In genomic region chr19:3096267-3096901, GRCh38 we compare ENCODE assay signal across 9 cellular contexts. TPM values are rescaled to one million over a fixed set of nuclear protein-coding genes. Genes with fewer than 3 reads are reported as not detected.
DNase-seq lines count a peak whose midpoint lies in the region; ATAC-seq, FAIRE-seq and TF ChIP-seq lines count a peak whose summit lies in the region.
"Had no signal": no experiment of that assay in that cellular context is flagged by ENCODE, and none has a peak within 500 bp of the region (broad histone marks: within the 10 kb centered on the region; RNA-seq: fewer than 3 reads in every experiment).

No MANE protein-coding gene starts in this region.

- peaks cover 20% of the 10 kb centered on the region for H3K23me2 ChIP-seq in H9 (ENCODE audit: insufficient read length, low read depth, low read length, poor library complexity, severe bottlenecking)

- no peak overlapping the region for H2BK120ac ChIP-seq in H9 (ENCODE audit: low read depth, low read length, poor library complexity, severe bottlenecking)

- no peak overlapping the region for H3T11ph ChIP-seq in H9 (ENCODE audit: low read length)

- peaks cover 8% of the 10 kb centered on the region for H4K20me1 ChIP-seq in H9 (ENCODE audit: control insufficient read depth, insufficient read depth, insufficient read length)
- H4K20me1 ChIP-seq in keratinocyte (ENCODE audit: control insufficient read depth, extremely low read depth, insufficient read depth, low read length): peaks cover 5% of the 10 kb centered on the region

- H3K9me3 Mint-ChIP-seq in H9: no peaks in the 10 kb centered on the region

- H4K8ac ChIP-seq in H9 (replicated peaks; ENCODE audit: insufficient read length, low read depth, low read length): no peak overlapping the region

- H3K36me3 ChIP-seq in adipocyte (ENCODE audit: control insufficient read depth, insufficient read depth, low read length, severe bottlenecking) (no peaks in the 10 kb centered on the region), keratinocyte (ENCODE audit: control insufficient read depth in 2 of 2, extremely low read depth in 1 of 2, insufficient read depth in 2 of 2, low read length in 2 of 2) (no peaks in the 10 kb centered on the region), spleen (no peaks in the 10 kb centered on the region)

- H2BK12ac ChIP-seq in H9 (ENCODE audit: insufficient read length, low read depth, low read length): no peak overlapping the region

- no peak overlapping the region for H2BK5ac ChIP-seq in H9 (ENCODE audit: insufficient read length, low read length)

- dilution Hi-C loops in keratinocyte (cut with MboI; ENCODE audit: extremely low pct_ligation_motif_present, low sequenced_read_pairs): no loop called here

- H3K4me1 ChIP-seq in H9 (ENCODE audit: insufficient read depth, low read length): no peaks in the 10 kb centered on the region; the same call in 1 of the 2 replicates
- H3K4me1 ChIP-seq in adipocyte (ENCODE audit: control insufficient read depth, insufficient read depth, low read length): peaks cover 40% of the 10 kb centered on the region
- H3K4me1 ChIP-seq in keratinocyte (ENCODE audit: control insufficient read depth, extremely low read depth, insufficient read depth, low read length): peaks cover 29% of the 10 kb centered on the region
- peaks cover 45 to 74% (median 66%) of the 10 kb centered on the region in 6 donors for H3K4me1 ChIP-seq in spleen

- peaks cover 24% of the 10 kb centered on the region; the same call in 1 of the 2 replicates for H3K79me2 ChIP-seq in H9 (ENCODE audit: insufficient read depth, low read length)
- H3K79me2 ChIP-seq in keratinocyte (ENCODE audit: control insufficient read depth, insufficient read depth, low read length): peaks cover 70% of the 10 kb centered on the region

- H3K4me2 ChIP-seq in H9 (ENCODE audit: insufficient read depth, insufficient read length, low read length) (peak overlapping the region; percentile 68), keratinocyte (ENCODE audit: control insufficient read depth, extremely low read depth, insufficient read depth, low read depth, low read length) (peak overlapping the region; percentile 84)

- no peak overlapping the region for H3K56ac ChIP-seq in H9 (ENCODE audit: insufficient read length, low read depth, low read length)

- H3K4ac ChIP-seq in H9 (ENCODE audit: low read depth, low read length): no peak overlapping the region

- intact Hi-C loops in spleen (cut with DNase I; ENCODE audit: low total_unique reads): no loop called here

- H4K5ac ChIP-seq in H9 (ENCODE audit: insufficient read length, low read depth, low read length): no peak overlapping the region

- H3K36me3 Mint-ChIP-seq in H9 (ENCODE audit: insufficient read depth in 1 of 3, low read depth in 3 of 3): no peaks in the 10 kb centered on the region

- FAIRE-seq in keratinocyte (lab: Jason Lieb, UNC): no peak

- H3K27ac ChIP-seq in H9 (ENCODE audit: insufficient read length, low read depth, low read length): no peak overlapping the region
- no peak overlapping the region for H3K27ac ChIP-seq in keratinocyte (ENCODE audit: control insufficient read depth, insufficient read depth, low read length)
- peak overlapping the region in 7 of 8 donors; percentile 76 to 90 (median 84) for H3K27ac ChIP-seq in spleen

- H3K27me3 Mint-ChIP-seq in H9 (ENCODE audit: low read depth): peaks cover 2% of the 10 kb centered on the region

- H3K9me1 ChIP-seq in keratinocyte (ENCODE audit: control insufficient read depth, extremely low read depth, insufficient read depth, low read length): no peaks in the 10 kb centered on the region

- H3K27ac Mint-ChIP-seq in H9: peak overlapping the region in 2 of 3 experiments; percentile 85 to 91; a peak in 4 of 7 replicates

- H3K79me1 ChIP-seq in H9 (ENCODE audit: insufficient read depth, low read depth, low read length, poor library complexity, severe bottlenecking): peaks cover 13% of the 10 kb centered on the region

- peak overlapping the region; percentile 43; the same call in 1 of the 2 replicates for H3K14ac ChIP-seq in H9 (ENCODE audit: insufficient read depth, low read length)

- H2AK5ac ChIP-seq in H9 (ENCODE audit: insufficient read length, low read length): no peak overlapping the region

- H3K27me3 ChIP-seq in H9 (ENCODE audit: insufficient read depth, low read length): no peaks in the 10 kb centered on the region
- no peaks in the 10 kb centered on the region for H3K27me3 ChIP-seq in adipocyte (replicated peaks; ENCODE audit: control insufficient read depth, insufficient read depth, low read length)
- no peaks in the 10 kb centered on the region for H3K27me3 ChIP-seq in keratinocyte (ENCODE audit: control insufficient read depth, extremely low read depth, insufficient read depth, low read length)
- H3K27me3 ChIP-seq in spleen (replicated peaks in 1 of 7): peaks cover 0 to 69% (median 0%) of the 10 kb centered on the region in 7 donors

- DNase-seq in H9: no peak
- no peak for DNase-seq in adipocyte (ENCODE audit: low read depth)
- DNase-seq in keratinocyte (ENCODE audit: low read depth, low spot score): no peak
- peak; percentile 73 for DNase-seq in spleen
- no peak for DNase-seq in iPS-NIHi11 (ENCODE audit: low spot score)
- DNase-seq in ureter (ENCODE audit: low spot score): no peak
- DNase-seq: KG1 had no signal

- H3K4me1 Mint-ChIP-seq in H9: peaks cover 16 to 18% of the 10 kb centered on the region in 2 experiments; a peak in 3 of 4 replicates

- no peak for TF ChIP-seq POLR2A in spleen (IDR thresholded peaks at IDR 0.05)

- no peak overlapping the region for H3K23ac ChIP-seq in H9 (ENCODE audit: insufficient read length, low read depth, low read length)

- H3K4me3 ChIP-seq in adipocyte (ENCODE audit: low read length): peak overlapping the region; percentile 96
- peak overlapping the region; percentile 69 to 96 (median 86) for H3K4me3 ChIP-seq in keratinocyte (ENCODE audit: control insufficient read depth in 2 of 3, extremely low read depth in 1 of 3, insufficient read depth in 2 of 3, low read depth in 1 of 3, low read length in 3 of 3)
- H3K4me3 ChIP-seq in spleen: peak overlapping the region; percentile 21 to 84 (median 67)

- H2BK20ac ChIP-seq in H9 (ENCODE audit: low read depth, low read length, poor library complexity, severe bottlenecking): no peak overlapping the region

- H3K9ac ChIP-seq in H9 (ENCODE audit: extremely low read depth, insufficient read length, low read length) (peak overlapping the region; percentile 53), adipocyte (ENCODE audit: low read length) (peak overlapping the region; percentile 99), keratinocyte (ENCODE audit: control insufficient read depth, extremely low read depth, insufficient read depth, low read length) (peak overlapping the region; percentile 46)

- H2AFZ ChIP-seq in H9 (ENCODE audit: low read length) (no peak overlapping the region), keratinocyte (ENCODE audit: control insufficient read depth, low read length) (no peak overlapping the region)

- H4K91ac ChIP-seq in H9 (ENCODE audit: insufficient read length, low read depth, low read length): no peak overlapping the region

- no peak overlapping the region for H3K18ac ChIP-seq in H9 (ENCODE audit: insufficient read length, low read depth, low read length)

- no peak for TF ChIP-seq CTCF in H9 (conservative IDR thresholded peaks at IDR 0.05)
- no peak for TF ChIP-seq CTCF in keratinocyte (optimal IDR thresholded peaks at IDR 0.05 in 1 of 3, IDR thresholded peaks at IDR 0.05 in 1 of 3, conservative IDR thresholded peaks at IDR 0.05 in 1 of 3; ENCODE audit: extremely low read depth in 1 of 3, insufficient read depth in 2 of 3, low read length in 3 of 3)
- TF ChIP-seq CTCF in spleen (IDR thresholded peaks at IDR 0.05 in 8 of 11, conservative IDR thresholded peaks at IDR 0.05 in 3 of 11): no peak

- no peak overlapping the region for H2BK15ac ChIP-seq in H9 (ENCODE audit: low read depth, low read length)

- H3K4me3 Mint-ChIP-seq in H9: peak overlapping the region; percentile 74 to 83

- no CpG with 5 or more reads among the region's 25 CpGs for WGBS in H9 (ENCODE audit: extremely low coverage, insufficient read length, low lambda C conversion rate)
- 51 to 61% (median 55%) methylated on average over 23 to 25 of the region's 25 CpGs for WGBS in spleen, 5 donors

- H3K9me3 ChIP-seq in H9 (ENCODE audit: control insufficient read depth, low read depth, low read length) (no peaks in the 10 kb centered on the region), adipocyte (ENCODE audit: control insufficient read depth, low read length) (no peaks in the 10 kb centered on the region), keratinocyte (ENCODE audit: control insufficient read depth, low read depth, low read length) (no peaks in the 10 kb centered on the region), spleen (no peaks in the 10 kb centered on the region)

- ATAC-seq in GM18517 (IDR thresholded peaks at IDR 0.05; ENCODE audit: unreplicated experiment) (no peak), GM21515 (IDR thresholded peaks at IDR 0.05; ENCODE audit: unreplicated experiment) (no peak)

RNA-seq across cellular contexts. Expression of gene GNA11, which starts 2.2 kb away (rescaled TPM):
- total RNA-seq in H9 (2021): 23.1 and 24.0 TPM in 2 replicates
- polyA plus RNA-seq in keratinocyte: 12.7 to 47.8 TPM (median 17.6 TPM) in 3 replicates
- polyA plus RNA-seq in keratinocyte (2011; ENCODE audit: low read depth): 5.3 TPM
- 23.6 and 40.7 TPM in 2 replicates for polyA plus RNA-seq in keratinocyte (2011; cell fraction: cytosol; rRNA removed)
- polyA plus RNA-seq in keratinocyte (2011; cell fraction: nucleus; rRNA removed): 30.7 and 37.7 TPM in 2 replicates
- 30.2 and 62.2 TPM in 2 replicates for polyA plus RNA-seq in keratinocyte (2012; ENCODE audit: low replicate concordance)
- 28.8 to 128 TPM (median 38.1 TPM) in 3 replicates for polyA minus RNA-seq in keratinocyte
- polyA minus RNA-seq in keratinocyte (2011; cell fraction: cytosol; rRNA and poly(A)+ RNA removed): 40.5 TPM
- 17.4 and 19.7 TPM in 2 replicates for polyA minus RNA-seq in keratinocyte (2011; cell fraction: nucleus; rRNA and poly(A)+ RNA removed)
- total RNA-seq in spleen: 10 to 100 TPM; 22.6 to 41.5 (median 33.4) TPM
- polyA plus RNA-seq in spleen: 10 to 100 TPM in 1 of 3 donors, 1 to 10 TPM in 2; 5.1 to 22.7 (median 6.1) TPM
- 68.5 TPM for total RNA-seq in ureter

RNA-seq across cellular contexts. Expression of gene TLE5, which starts 34.1 kb away (rescaled TPM):
- total RNA-seq in H9 (2021) (218 and 221 TPM in 2 replicates), spleen (100 to 1,000 TPM; 325 to 569 (median 425) TPM), ureter (623 TPM)
- polyA plus RNA-seq in keratinocyte (249 to 337 TPM (median 316 TPM) in 3 replicates), spleen (100 to 1,000 TPM; 428 to 618 (median 514) TPM)
- 171 TPM for polyA plus RNA-seq in keratinocyte (2011; ENCODE audit: low read depth)
- 305 and 467 TPM in 2 replicates for polyA plus RNA-seq in keratinocyte (2011; cell fraction: cytosol; rRNA removed)
- polyA plus RNA-seq in keratinocyte (2011; cell fraction: nucleus; rRNA removed): 152 and 214 TPM in 2 replicates
- polyA plus RNA-seq in keratinocyte (2012; ENCODE audit: low replicate concordance): 144 and 286 TPM in 2 replicates
- polyA minus RNA-seq in keratinocyte: 324 to 462 TPM (median 417 TPM) in 3 replicates
- polyA minus RNA-seq in keratinocyte (2011; cell fraction: cytosol; rRNA and poly(A)+ RNA removed): 635 TPM
- polyA minus RNA-seq in keratinocyte (2011; cell fraction: nucleus; rRNA and poly(A)+ RNA removed): 62.3 and 73.5 TPM in 2 replicates

RNA-seq across cellular contexts. Expression of gene GNA15, which starts 39.4 kb away (rescaled TPM):
- total RNA-seq in H9 (2021): 0.20 TPM in 1 of 2 replicates, not detected in the other
- polyA plus RNA-seq in keratinocyte: 60.0 to 77.0 TPM (median 71.9 TPM) in 3 replicates
- 31.8 TPM for polyA plus RNA-seq in keratinocyte (2011; ENCODE audit: low read depth)
- polyA plus RNA-seq in keratinocyte (2011; cell fraction: cytosol; rRNA removed): 59.1 and 99.8 TPM in 2 replicates
- polyA plus RNA-seq in keratinocyte (2011; cell fraction: nucleus; rRNA removed): 31.2 and 40.4 TPM in 2 replicates
- 92.2 and 95.0 TPM in 2 replicates for polyA plus RNA-seq in keratinocyte (2012; ENCODE audit: low replicate concordance)
- 47.1 to 107 TPM (median 56.3 TPM) in 3 replicates for polyA minus RNA-seq in keratinocyte
- 115 TPM for polyA minus RNA-seq in keratinocyte (2011; cell fraction: cytosol; rRNA and poly(A)+ RNA removed)
- 30.8 and 32.5 TPM in 2 replicates for polyA minus RNA-seq in keratinocyte (2011; cell fraction: nucleus; rRNA and poly(A)+ RNA removed)
- total RNA-seq in spleen: 10 to 100 TPM in 6 of 7 donors, 1 to 10 TPM in 1; 9.8 to 24.9 (median 12.7) TPM
- 1 to 10 TPM; 3.8 to 7.6 (median 5.2) TPM for polyA plus RNA-seq in spleen
- 28.5 TPM for total RNA-seq in ureter

Comparison
In these comparisons a context has a peak if more than half of its experiments do, and no peak if none do; other contexts are left out.
1. H3K27ac ChIP-seq: peak in spleen (7 of 8); none in H9 (single experiment) and keratinocyte (single experiment).
2. H3K9ac ChIP-seq: peak in every context shown above with its lines; median percentile 99 in adipocyte; 53 in H9; 46 in keratinocyte.
3. Peak in every context shown above with its lines, with median percentiles within 50 percentile points of each other: H3K4me3 ChIP-seq.